Comparison of ENCODE assay signal across 8 cellular contexts in genomic region chr10:72692057-72692891, GRCh38. TPM values are rescaled to one million over a fixed set of nuclear protein-coding genes. Genes with fewer than 3 reads are reported as not detected.
DNase-seq lines count a peak whose midpoint lies in the region; ATAC-seq and TF ChIP-seq lines count a peak whose summit lies in the region.

Gene MCU, plus strand, starts transcription at chr10:72692143. Its CDS starts 9 bp downstream, at chr10:72692152.

- peak; percentile 94 for ATAC-seq in GM21576 (IDR thresholded peaks at IDR 0.05; ENCODE audit: unreplicated experiment)

- peak within 1 kb of the TSS; percentile 93 for H3K4me2 ChIP-seq in SU-DHL-6 (ENCODE audit: low read depth, low read length, poor library complexity, severe bottlenecking)

- TF ChIP-seq EP300 in tibial nerve (IDR thresholded peaks at IDR 0.05), result peak in 1 of 2 donors; percentile 88

- TF ChIP-seq POLR2A in tibial nerve (IDR thresholded peaks at IDR 0.05), result peak; percentile 75 to 94

- intact Hi-C loops in cardiac septum (cut with DNase I), result loop anchor here (5.0 kb wide), 3 partner anchors 45 to 330 kb away; partner anchors contain the start of gene MICU1

- no peaks in the 10 kb centered on the region for H3K9me3 ChIP-seq in SU-DHL-6 (ENCODE audit: insufficient read depth, low read length)
- no peaks in the 10 kb centered on the region for H3K9me3 ChIP-seq in tibial nerve

- peak within 1 kb of the TSS; percentile 74 for H3K9ac ChIP-seq in SU-DHL-6 (ENCODE audit: low read length)

- no peak for TF ChIP-seq CTCF in SU-DHL-6 (IDR thresholded peaks at IDR 0.05; ENCODE audit: insufficient read depth, low read length, poor library complexity, severe bottlenecking)
- TF ChIP-seq CTCF in tibial nerve (IDR thresholded peaks at IDR 0.05), result peak in 2 of 5 experiments; percentile 11 to 28

- peaks cover 11% of the 10 kb centered on the region; the same call in 1 of the 2 replicates for H3F3A ChIP-seq in SU-DHL-6 (ENCODE audit: insufficient read depth)

- no peaks in the 10 kb centered on the region; the same call in 1 of the 2 replicates for H4K20me1 ChIP-seq in SU-DHL-6 (ENCODE audit: low read depth, low read length)

- peak within 1 kb of the TSS; percentile 95 for H2AFZ ChIP-seq in SU-DHL-6 (ENCODE audit: low read depth, low read length, severe bottlenecking)

- H3K36me3 ChIP-seq in SU-DHL-6 (ENCODE audit: low read length) (no peaks in the 10 kb centered on the region), tibial nerve (no peaks in the 10 kb centered on the region)

- peak; percentile 95 for DNase-seq in Daoy (ENCODE audit: low read depth)
- peak; percentile 93 for DNase-seq in KBM-7
- peak; percentile 82 for DNase-seq in activated naive CD8-positive, alpha-beta T cell treated with anti-CD3 and anti-CD28 coated beads, Interleukin-2, amount 50 U/mL, for 16 hours (ENCODE audit: low read depth, low spot score)
- peak; percentile 97 for DNase-seq in cardiac septum (ENCODE audit: low spot score)
- peak; percentile 42 for DNase-seq in pons (ENCODE audit: low spot score)
- DNase-seq in tibial nerve (ENCODE audit: low spot score in 2 of 2), result peak; percentile 88 to 92

- H3K27me3 ChIP-seq in SU-DHL-6 (ENCODE audit: low read length), result no peaks in the 10 kb centered on the region
- H3K27me3 ChIP-seq in tibial nerve, result no peaks in the 10 kb centered on the region

- H3K4me3 ChIP-seq in SU-DHL-6 (ENCODE audit: insufficient read depth, low read length, poor library complexity, severe bottlenecking), result peak within 1 kb of the TSS; percentile 68
- H3K4me3 ChIP-seq in tibial nerve, result peak within 1 kb of the TSS; percentile 69 to 89 (median 85)

- H3K4me1 ChIP-seq in tibial nerve, result peaks cover 0 to 33% (median 13%) of the 10 kb centered on the region in 4 donors

- H3K27ac ChIP-seq in SU-DHL-6 (ENCODE audit: low read depth, low read length), result peak within 1 kb of the TSS; percentile 41; the same call in 1 of the 2 replicates
- peak within 1 kb of the TSS; percentile 83 to 94 (median 90) for H3K27ac ChIP-seq in tibial nerve

- in situ Hi-C loops in KBM-7 (cut with MboI; ENCODE audit: low pct_unique_long_range_greater_than_20kb, low sequenced_read_pairs), result no loop called here

- peaks cover 28% of the 10 kb centered on the region for H3K79me2 ChIP-seq in SU-DHL-6 (ENCODE audit: insufficient read depth, low read length)

- H3K9me2 ChIP-seq in SU-DHL-6 (replicated peaks; ENCODE audit: insufficient read depth, low read length), result no peaks in the 10 kb centered on the region

- 1% methylated on average over 22 to 27 of the region's 85 CpGs for WGBS in tibial nerve, 2 donors

RNA-seq across cellular contexts. Expression of gene MCU, which starts in this region (rescaled TPM):
- total RNA-seq in Daoy (2014; rRNA removed; shearing (Covaris generic)), result 23.5 and 42.7 TPM in 2 replicates
- total RNA-seq in cardiac septum (14.6 TPM), tibial nerve (10 to 100 TPM in 3 of 4 donors, 1 to 10 TPM in 1; 6.7 to 16.4 (median 14.2) TPM)

Comparison
In these comparisons a context has a peak if more than half of its experiments do, and no peak if none do; other contexts are left out.
1. Peak in every context shown above with its lines: DNase-seq, ATAC-seq, H3K4me3 ChIP-seq and H3K27ac ChIP-seq.
2. DNase-seq: peak in every context shown above with its lines; median percentile 97 in cardiac septum; 95 in Daoy; 93 in KBM-7; 90 in tibial nerve; 82 in activated naive CD8-positive, alpha-beta T cell treated with anti-CD3 and anti-CD28 coated beads, Interleukin-2, amount 50 U/mL, for 16 hours; 42 in pons.